In the genomic region with DNA sequence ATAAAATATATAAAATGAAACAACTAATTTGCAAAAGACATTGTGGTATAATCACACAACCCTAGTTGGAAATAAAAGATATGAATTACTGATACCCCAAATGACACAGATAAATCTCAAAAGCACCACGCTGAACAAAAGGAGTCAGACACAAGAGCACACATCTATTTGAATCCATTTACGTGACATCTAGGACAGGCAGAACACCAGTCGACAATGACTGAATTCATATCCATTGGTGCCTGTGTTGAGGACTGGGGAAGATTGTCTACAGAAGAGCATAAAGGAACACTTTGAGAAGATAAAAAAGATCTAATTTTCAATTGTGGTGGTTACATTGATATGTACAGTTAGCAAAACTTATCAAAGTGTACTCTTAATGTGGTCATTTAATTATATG, we compare ENCODE assay signal across 18 cellular contexts.
"Had no signal": no experiment of that assay in that cellular context is flagged by ENCODE, and none has a peak within 500 bp of the region (broad histone marks: within the 10 kb centered on the region; RNA-seq: fewer than 3 reads in every experiment).

No MANE protein-coding gene starts in this region.

- H3K27ac ChIP-seq: coronary artery, dorsolateral prefrontal cortex, esophagus muscularis mucosa, foreskin keratinocyte, heart right ventricle, left lung, lower lobe of right lung had no signal

- H3K4me3 ChIP-seq: coronary artery, dorsolateral prefrontal cortex, esophagus muscularis mucosa, gastrocnemius medialis, heart right ventricle, left lung, lower lobe of right lung had no signal

- H3K4me1 ChIP-seq: foreskin keratinocyte, left lung, lower lobe of right lung had no signal

- H3K9me3 ChIP-seq: esophagus muscularis mucosa, gastrocnemius medialis, lower lobe of right lung had no signal

- H3K36me3 ChIP-seq: esophagus muscularis mucosa, gastrocnemius medialis, heart right ventricle, left lung, lower lobe of right lung had no signal

- DNase-seq: dermis blood vessel endothelial cell; dorsolateral prefrontal cortex; effector CD4-positive, alpha-beta T cell; effector memory CD4-positive, alpha-beta T cell; foreskin keratinocyte; gastrocnemius medialis; glutamatergic neuron; head of caudate nucleus; heart right ventricle; hippocampal formation; left cardiac atrium; left lung; left ventricle myocardium superior; lower lobe of right lung; mesendoderm; midbrain had no signal

- H3K27me3 ChIP-seq: dorsolateral prefrontal cortex, esophagus muscularis mucosa, foreskin keratinocyte, gastrocnemius medialis, heart right ventricle, left lung had no signal

- ATAC-seq: foreskin keratinocyte, gastrocnemius medialis, left cardiac atrium, left lung, left ventricle myocardium superior, lower lobe of right lung had no signal
